Comparison of ENCODE assay signal across 26 cellular contexts in the genomic region with DNA sequence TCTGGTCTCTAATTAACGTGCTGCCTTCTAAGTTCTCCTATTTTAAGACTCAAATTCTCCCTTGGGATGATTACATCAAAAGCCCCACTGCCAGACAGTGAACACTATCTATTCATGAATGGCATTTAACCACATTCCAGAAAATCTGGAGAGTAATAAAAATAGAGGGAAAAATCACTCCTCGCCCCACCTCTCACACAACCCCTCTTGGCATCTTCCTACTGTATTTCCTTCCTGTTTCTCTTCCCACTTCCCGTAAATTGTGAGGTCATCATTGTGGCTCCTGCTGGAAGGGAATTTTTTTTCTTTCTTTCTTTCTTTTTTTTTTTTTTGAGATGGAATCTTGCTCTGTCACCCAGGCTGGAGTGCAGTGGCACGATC. TPM values are rescaled to one million over a fixed set of nuclear protein-coding genes. Genes with fewer than 3 reads are reported as not detected.
DNase-seq lines count a peak whose midpoint lies in the region; TF ChIP-seq lines count a peak whose summit lies in the region.
"Had no signal": no experiment of that assay in that cellular context is flagged by ENCODE, and none has a peak within 500 bp of the region (broad histone marks: within the 10 kb centered on the region; RNA-seq: fewer than 3 reads in every experiment).

No MANE protein-coding gene starts in this region.

- no peak overlapping the region for H3K23ac ChIP-seq in neuronal stem cell (ENCODE audit: low read depth, low read length, poor library complexity)

- no peak overlapping the region for H2BK120ac ChIP-seq in neuronal stem cell (ENCODE audit: low read depth, low read length)

- no peak overlapping the region for H2BK5ac ChIP-seq in neuronal stem cell (ENCODE audit: low read length)

- no peaks in the 10 kb centered on the region for H3K9me3 ChIP-seq in neuronal stem cell (replicated peaks in 1 of 2; ENCODE audit: control insufficient read depth in 2 of 2, insufficient read depth in 1 of 2, low read depth in 1 of 2, low read length in 2 of 2)
- H3K9me3 ChIP-seq: colonic mucosa, esophagus squamous epithelium, pancreas, SJCRH30 had no signal

- no peak overlapping the region for H3K18ac ChIP-seq in neuronal stem cell (ENCODE audit: low read length)

- H2AK5ac ChIP-seq in neuronal stem cell (ENCODE audit: low read depth, low read length) = no peak overlapping the region

- peaks cover 0 to 15% (median 0%) of the 10 kb centered on the region in 3 experiments for H3K27me3 ChIP-seq in neuronal stem cell (ENCODE audit: control insufficient read depth in 3 of 3, insufficient read depth in 3 of 3, low read depth in 1 of 3, low read length in 3 of 3)
- H3K27me3 ChIP-seq: colonic mucosa, esophagus squamous epithelium, pancreas had no signal

- no peak overlapping the region for H2BK15ac ChIP-seq in neuronal stem cell (ENCODE audit: low read length)

- H3K4me3 ChIP-seq in cardiac fibroblast (replicated peaks in 1 of 2; ENCODE audit: low read depth in 2 of 2, low read length in 2 of 2) (no peak overlapping the region), neuronal stem cell (ENCODE audit: low read length in 2 of 2) (no peak overlapping the region)
- H3K4me3 ChIP-seq: colonic mucosa, esophagus squamous epithelium, pancreas, SJCRH30 had no signal

- H3K4me2 ChIP-seq in neuronal stem cell (ENCODE audit: insufficient read depth, low read length, poor library complexity, severe bottlenecking) = no peak overlapping the region

- TF ChIP-seq CTCF in cardiac fibroblast (IDR thresholded peaks at IDR 0.05; ENCODE audit: low read depth, low read length) = no peak

- H3K4ac ChIP-seq in neuronal stem cell (ENCODE audit: low read length) = no peak overlapping the region

- H4K8ac ChIP-seq in neuronal stem cell (ENCODE audit: low read depth, low read length) = no peak overlapping the region

- H2BK12ac ChIP-seq in neuronal stem cell (ENCODE audit: low read length) = no peak overlapping the region

- H2AFZ ChIP-seq in neuronal stem cell (ENCODE audit: low read length) = no peak overlapping the region

- no peak overlapping the region for H3K14ac ChIP-seq in neuronal stem cell (ENCODE audit: low read length)

- peaks cover 3 to 15% of the 10 kb centered on the region in 2 donors for H3K4me1 ChIP-seq in neuronal stem cell (ENCODE audit: control insufficient read depth in 2 of 2, insufficient read depth in 1 of 2, low read depth in 1 of 2, low read length in 2 of 2)
- H3K4me1 ChIP-seq: colonic mucosa, pancreas had no signal

- no peak overlapping the region for H3K27ac ChIP-seq in neuronal stem cell (replicated peaks; ENCODE audit: low read length)
- H3K27ac ChIP-seq: colonic mucosa, esophagus squamous epithelium, pancreas, SJCRH30, WERI-Rb-1 had no signal

- no peaks in the 10 kb centered on the region for H3K36me3 ChIP-seq in neuronal stem cell (replicated peaks in 1 of 2; ENCODE audit: control insufficient read depth in 2 of 2, insufficient read depth in 2 of 2, low read length in 2 of 2)
- H3K36me3 ChIP-seq: colonic mucosa, esophagus squamous epithelium, pancreas, SJCRH30, WERI-Rb-1 had no signal

- peak; percentile 48 for DNase-seq in AG08395 (ENCODE audit: low spot score)
- peak; percentile 80 for DNase-seq in GM03348 (ENCODE audit: low spot score)
- DNase-seq in cardiac fibroblast (ENCODE audit: low read depth in 2 of 2) = peak; percentile 36 to 54
- DNase-seq in myocyte (ENCODE audit: low read depth) = peak; percentile 15
- DNase-seq in neuronal stem cell (ENCODE audit: low spot score) = no peak
- no peak for DNase-seq in NCI-H2227 (lab: John Stamatoyannopoulos, UW; ENCODE audit: unreplicated experiment)
- no peak for DNase-seq in HCEC 1CT
- no peak for DNase-seq in NCI-H146 (lab: John Stamatoyannopoulos, UW)
- DNase-seq: activated CD4-positive, alpha-beta T cell treated with anti-CD3 and anti-CD28 coated beads, Interleukin-2, amount 50 U/mL, for 1 hour; activated gamma-delta T cell treated with Interleukin-2 at 50 U/mL for 16 hours; colonic mucosa; COR-L47; effector memory CD8-positive, alpha-beta T cell; esophagus squamous epithelium; head of caudate nucleus; left cardiac atrium; naive B cell; NCI-H1092 treated with DMSO at 0.1 percent for 48 hours; NCI-H2107; NCI-H524; pancreas; SJCRH30; stimulated activated CD8-positive, alpha-beta memory T cell treated with anti-CD3 and anti-CD28 coated beads, Interleukin-4, amount 100 ng/mL, for 48 hours; substantia nigra; WERI-Rb-1 had no signal

- no peaks in the 10 kb centered on the region for H3K79me1 ChIP-seq in neuronal stem cell (ENCODE audit: low read depth, low read length)

- no peak overlapping the region for H3K9ac ChIP-seq in neuronal stem cell (ENCODE audit: low read depth, low read length, poor library complexity)

- WGBS in neuronal stem cell (ENCODE audit: extremely low coverage in 2 of 2, insufficient read length in 2 of 2, insufficient replicate concordance in 1 of 2), 2 donors = no CpG with 5 or more reads among the region's 4 CpGs

- no peak overlapping the region for H4K91ac ChIP-seq in neuronal stem cell (ENCODE audit: low read depth, low read length, poor library complexity)

RNA-seq across cellular contexts. Expression of gene RAB44, which starts 31.5 kb away (rescaled TPM):
- not detected in 2 replicates for total RNA-seq in myocyte
- polyA plus RNA-seq in myocyte (2012) = 0.15 TPM
- polyA plus RNA-seq in neuronal stem cell (2013, experiment 1 of 2) = 0.01 TPM
- polyA plus RNA-seq in neuronal stem cell (2013, experiment 2 of 2) = 0.01 TPM
- total RNA-seq: SJCRH30 had no signal
- polyA plus RNA-seq: right cardiac atrium had no signal

RNA-seq across cellular contexts. Expression of gene CDKN1A, which starts 50.6 kb away (rescaled TPM):
- 1,798 and 2,123 TPM in 2 replicates for total RNA-seq in myocyte
- 1,534 TPM for polyA plus RNA-seq in myocyte (2012)
- polyA plus RNA-seq in neuronal stem cell (2013, experiment 1 of 2) = 54.0 TPM
- 53.5 TPM for polyA plus RNA-seq in neuronal stem cell (2013, experiment 2 of 2)

Comparison
In these comparisons a context has a peak if more than half of its experiments do, and no peak if none do; other contexts are left out.
1. DNase-seq: peak in AG08395 (single experiment), GM03348 (single experiment), cardiac fibroblast (2 of 2) and myocyte (single experiment); none in neuronal stem cell (single experiment), NCI-H2227 (single experiment), HCEC 1CT (single experiment) and NCI-H146 (single experiment).